In genomic region chr6:46000905-46001304, GRCh38 we compare ENCODE assay signal across 1 cellular context.
TF ChIP-seq lines count a peak whose summit lies in the region.

No MANE protein-coding gene starts in this region.

TF ChIP-seq in K562, 482 proteins besides CTCF, POLR2A, EP300 and RAD21 (continued from another document):
- TF ChIP-seq MGA (IDR thresholded peaks at IDR 0.05), result no peak
- peak; percentile 21; the same call in 1 of the 2 replicates for TF ChIP-seq TAL1 (IDR thresholded peaks at IDR 0.05)
- TF ChIP-seq EHMT2 (IDR thresholded peaks at IDR 0.05), result no peak
- no peak for TF ChIP-seq ZSCAN32 (CRISPR knock-in tag; IDR thresholded peaks at IDR 0.05)
- no peak for TF ChIP-seq POU5F1 (IDR thresholded peaks at IDR 0.05; ENCODE audit: borderline replicate concordance, low read depth, low read length, partially characterized antibody)
- TF ChIP-seq TGIF2 (CRISPR knock-in tag; IDR thresholded peaks at IDR 0.05), result no peak
- no peak for TF ChIP-seq ZNF274 (IDR thresholded peaks at IDR 0.05; ENCODE audit: borderline replicate concordance, low read depth, low read length)
- no peak for TF ChIP-seq PBX2 (CRISPR knock-in tag; IDR thresholded peaks at IDR 0.05; ENCODE audit: low read depth)
- TF ChIP-seq PBX2 (tag; conservative IDR thresholded peaks at IDR 0.05; ENCODE audit: low read depth), result no peak
